In the genomic region with DNA sequence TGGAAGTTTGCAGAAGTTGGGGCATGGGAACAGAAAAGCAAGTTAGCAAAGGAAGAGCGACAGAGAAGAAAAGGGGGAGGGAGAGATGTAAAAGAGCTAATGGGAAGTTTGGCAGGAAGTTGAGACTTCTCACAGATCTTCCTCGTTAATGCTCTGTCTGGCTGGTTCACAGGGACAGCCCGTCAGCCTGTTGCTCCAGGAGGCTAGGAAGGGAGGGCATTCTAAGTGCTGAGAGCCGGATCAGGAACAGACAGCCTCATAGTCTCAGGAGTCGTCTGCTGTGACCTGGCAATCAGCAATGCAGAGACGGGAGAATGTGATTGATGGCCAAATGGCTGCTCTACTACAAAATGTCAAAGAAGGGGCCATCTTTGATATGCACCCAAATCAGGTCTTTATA, we compare ENCODE assay signal across 1 cellular context.
TF ChIP-seq lines count a peak whose summit lies in the region.

No MANE protein-coding gene starts in this region.

TF ChIP-seq in GM23338, 12 proteins besides CTCF, POLR2A, EP300 and RAD21 (continued from another document):
- TF ChIP-seq, protein P1, sequence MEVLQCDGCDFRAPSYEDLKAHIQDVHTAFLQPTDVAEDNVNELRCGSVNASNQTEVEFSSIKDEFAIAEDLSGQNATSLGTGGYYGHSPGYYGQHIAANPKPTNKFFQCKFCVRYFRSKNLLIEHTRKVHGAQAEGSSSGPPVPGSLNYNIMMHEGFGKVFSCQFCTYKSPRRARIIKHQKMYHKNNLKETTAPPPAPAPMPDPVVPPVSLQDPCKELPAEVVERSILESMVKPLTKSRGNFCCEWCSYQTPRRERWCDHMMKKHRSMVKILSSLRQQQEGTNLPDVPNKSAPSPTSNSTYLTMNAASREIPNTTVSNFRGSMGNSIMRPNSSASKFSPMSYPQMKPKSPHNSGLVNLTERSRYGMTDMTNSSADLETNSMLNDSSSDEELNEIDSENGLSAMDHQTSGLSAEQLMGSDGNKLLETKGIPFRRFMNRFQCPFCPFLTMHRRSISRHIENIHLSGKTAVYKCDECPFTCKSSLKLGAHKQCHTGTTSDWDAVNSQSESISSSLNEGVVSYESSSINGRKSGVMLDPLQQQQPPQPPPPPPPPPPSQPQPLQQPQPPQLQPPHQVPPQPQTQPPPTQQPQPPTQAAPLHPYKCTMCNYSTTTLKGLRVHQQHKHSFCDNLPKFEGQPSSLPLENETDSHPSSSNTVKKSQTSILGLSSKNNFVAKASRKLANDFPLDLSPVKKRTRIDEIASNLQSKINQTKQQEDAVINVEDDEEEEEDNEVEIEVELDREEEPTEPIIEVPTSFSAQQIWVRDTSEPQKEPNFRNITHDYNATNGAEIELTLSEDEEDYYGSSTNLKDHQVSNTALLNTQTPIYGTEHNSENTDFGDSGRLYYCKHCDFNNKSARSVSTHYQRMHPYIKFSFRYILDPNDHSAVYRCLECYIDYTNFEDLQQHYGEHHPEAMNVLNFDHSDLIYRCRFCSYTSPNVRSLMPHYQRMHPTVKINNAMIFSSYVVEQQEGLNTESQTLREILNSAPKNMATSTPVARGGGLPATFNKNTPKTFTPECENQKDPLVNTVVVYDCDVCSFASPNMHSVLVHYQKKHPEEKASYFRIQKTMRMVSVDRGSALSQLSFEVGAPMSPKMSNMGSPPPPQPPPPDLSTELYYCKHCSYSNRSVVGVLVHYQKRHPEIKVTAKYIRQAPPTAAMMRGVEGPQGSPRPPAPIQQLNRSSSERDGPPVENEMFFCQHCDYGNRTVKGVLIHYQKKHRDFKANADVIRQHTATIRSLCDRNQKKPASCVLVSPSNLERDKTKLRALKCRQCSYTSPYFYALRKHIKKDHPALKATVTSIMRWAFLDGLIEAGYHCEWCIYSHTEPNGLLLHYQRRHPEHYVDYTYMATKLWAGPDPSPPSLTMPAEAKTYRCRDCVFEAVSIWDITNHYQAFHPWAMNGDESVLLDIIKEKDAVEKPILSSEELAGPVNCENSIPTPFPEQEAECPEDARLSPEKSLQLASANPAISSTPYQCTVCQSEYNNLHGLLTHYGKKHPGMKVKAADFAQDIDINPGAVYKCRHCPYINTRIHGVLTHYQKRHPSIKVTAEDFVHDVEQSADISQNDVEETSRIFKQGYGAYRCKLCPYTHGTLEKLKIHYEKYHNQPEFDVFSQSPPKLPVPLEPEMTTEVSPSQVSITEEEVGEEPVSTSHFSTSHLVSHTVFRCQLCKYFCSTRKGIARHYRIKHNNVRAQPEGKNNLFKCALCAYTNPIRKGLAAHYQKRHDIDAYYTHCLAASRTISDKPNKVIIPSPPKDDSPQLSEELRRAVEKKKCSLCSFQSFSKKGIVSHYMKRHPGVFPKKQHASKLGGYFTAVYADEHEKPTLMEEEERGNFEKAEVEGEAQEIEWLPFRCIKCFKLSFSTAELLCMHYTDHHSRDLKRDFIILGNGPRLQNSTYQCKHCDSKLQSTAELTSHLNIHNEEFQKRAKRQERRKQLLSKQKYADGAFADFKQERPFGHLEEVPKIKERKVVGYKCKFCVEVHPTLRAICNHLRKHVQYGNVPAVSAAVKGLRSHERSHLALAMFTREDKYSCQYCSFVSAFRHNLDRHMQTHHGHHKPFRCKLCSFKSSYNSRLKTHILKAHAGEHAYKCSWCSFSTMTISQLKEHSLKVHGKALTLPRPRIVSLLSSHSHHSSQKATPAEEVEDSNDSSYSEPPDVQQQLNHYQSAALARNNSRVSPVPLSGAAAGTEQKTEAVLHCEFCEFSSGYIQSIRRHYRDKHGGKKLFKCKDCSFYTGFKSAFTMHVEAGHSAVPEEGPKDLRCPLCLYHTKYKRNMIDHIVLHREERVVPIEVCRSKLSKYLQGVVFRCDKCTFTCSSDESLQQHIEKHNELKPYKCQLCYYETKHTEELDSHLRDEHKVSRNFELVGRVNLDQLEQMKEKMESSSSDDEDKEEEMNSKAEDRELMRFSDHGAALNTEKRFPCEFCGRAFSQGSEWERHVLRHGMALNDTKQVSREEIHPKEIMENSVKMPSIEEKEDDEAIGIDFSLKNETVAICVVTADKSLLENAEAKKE (CRISPR knock-in tag; IDR thresholded peaks at IDR 0.05): no peak
TF ChIP-seq in GM23338: peak in this region for 0.
